Comparison of ENCODE assay signal across 8 cellular contexts in the genomic region with DNA sequence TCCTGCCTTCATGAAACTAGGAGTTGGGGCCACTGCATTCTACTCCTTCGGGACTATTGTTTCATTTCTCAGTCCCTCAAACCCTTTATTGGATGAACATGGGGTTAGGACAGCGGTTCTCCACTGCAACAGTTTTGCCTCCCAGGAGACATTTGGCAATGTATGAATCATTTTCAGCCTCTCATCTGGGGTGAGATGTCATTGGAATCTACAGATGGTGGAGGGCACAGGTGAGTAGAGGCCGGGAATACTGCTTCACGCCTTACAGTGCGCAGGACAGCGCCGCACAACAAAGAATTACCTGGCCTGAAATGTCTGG. TPM values are rescaled to one million over a fixed set of nuclear protein-coding genes. Genes with fewer than 3 reads are reported as not detected.
DNase-seq lines count a peak whose midpoint lies in the region; ATAC-seq, FAIRE-seq and TF ChIP-seq lines count a peak whose summit lies in the region.

No MANE protein-coding gene starts in this region.

- H3K9me3 Mint-ChIP-seq in Calu3 (ENCODE audit: low read depth, unreplicated experiment) = no peaks in the 10 kb centered on the region

- peak overlapping the region; percentile 88 for H3K4me3 Mint-ChIP-seq in Calu3 (ENCODE audit: low read depth, unreplicated experiment)

- intact Hi-C loops in Calu3 (cut with micrococcal nuclease; ENCODE audit: unreplicated experiment) (no loop called here), pancreas (cut with DNase I) (no loop called here)

- DNase-seq in Calu3 (no peak), SJCRH30 (no peak), pancreas (no peak), dermis blood vessel endothelial cell (no peak), cerebellum (ENCODE audit: low spot score) (no peak), KG1 (lab: John Stamatoyannopoulos, UW) (no peak)

- peaks cover 6% of the 10 kb centered on the region for H3K4me1 Mint-ChIP-seq in Calu3 (ENCODE audit: low read depth, unreplicated experiment)

- ATAC-seq in pancreas (peak; percentile 1 to 15 (median 4)), HG02571 (IDR thresholded peaks at IDR 0.05; ENCODE audit: unreplicated experiment) (no peak)

- FAIRE-seq in pancreas (lab: Jason Lieb, UNC) = no peak

- 0 out of 2 replicates have a peak, but pooled peaks cover 2% of the 10 kb centered on the region for H3K36me3 ChIP-seq in SJCRH30
- H3K36me3 ChIP-seq in esophagus (ENCODE audit: control insufficient read depth in 2 of 2, insufficient read depth in 2 of 2, low read length in 1 of 2) = no peaks in the 10 kb centered on the region
- H3K36me3 ChIP-seq in pancreas = no peaks in the 10 kb centered on the region

- 76 to 80% methylated on average over 7 of the region's 7 CpGs for WGBS in esophagus, 2 donors
- WGBS in pancreas, 2 donors = 58 to 69% methylated on average over 7 of the region's 7 CpGs

- CTCF ChIA-PET in Calu3 (lab: Charles Lee) = interaction anchor here (0.6 kb wide), 2 partner anchors 61 to 78 kb away, joined by 4 to 9 read pairs; no protein-coding TSS in a partner anchor

- H3K4me1 ChIP-seq in SJCRH30 (no peaks in the 10 kb centered on the region), esophagus (ENCODE audit: control insufficient read depth in 2 of 2, insufficient read depth in 2 of 2, low read length in 1 of 2) (peaks cover 0 to 4% of the 10 kb centered on the region in 2 donors), pancreas (peaks cover 7 to 20% (median 12%) of the 10 kb centered on the region in 3 donors)

- BruUV-seq in Calu3 (replicated peaks; lab: Mats Ljungman, UMichigan) = TSS peak; percentile 86

- H3K27ac ChIP-seq in SJCRH30 = peak overlapping the region; percentile 59
- peak overlapping the region; percentile 89 to 95 for H3K27ac ChIP-seq in esophagus (ENCODE audit: low read depth in 2 of 2, low read length in 1 of 2)
- peak overlapping the region; percentile 91 to 96 (median 94) for H3K27ac ChIP-seq in pancreas

- peak overlapping the region; percentile 87 for H3K4me3 ChIP-seq in SJCRH30
- peak overlapping the region; percentile 54 to 68 for H3K4me3 ChIP-seq in esophagus (ENCODE audit: low read depth in 1 of 2, low read length in 2 of 2)
- peak overlapping the region; percentile 10 to 66 (median 40) for H3K4me3 ChIP-seq in pancreas

- H3K27ac Mint-ChIP-seq in Calu3 (ENCODE audit: unreplicated experiment) = peak overlapping the region; percentile 98

- no peaks in the 10 kb centered on the region for H3K27me3 Mint-ChIP-seq in Calu3 (ENCODE audit: unreplicated experiment)

- no peaks in the 10 kb centered on the region for H3K9me3 ChIP-seq in SJCRH30 (replicated peaks)
- no peaks in the 10 kb centered on the region for H3K9me3 ChIP-seq in esophagus (ENCODE audit: control insufficient read depth in 2 of 2, insufficient read depth in 1 of 2, low read depth in 1 of 2, low read length in 1 of 2)
- H3K9me3 ChIP-seq in pancreas = no peaks in the 10 kb centered on the region

- TF ChIP-seq CTCF in Calu3 (IDR thresholded peaks at IDR 0.05; ENCODE audit: unreplicated experiment) (no peak), pancreas (IDR thresholded peaks at IDR 0.05) (no peak)

- peaks cover 26% of the 10 kb centered on the region for H3K36me3 Mint-ChIP-seq in Calu3 (ENCODE audit: insufficient read depth, unreplicated experiment)

- H3K27me3 ChIP-seq in SJCRH30 (no peaks in the 10 kb centered on the region), esophagus (ENCODE audit: control insufficient read depth in 1 of 2, insufficient read depth in 2 of 2, low read length in 2 of 2) (no peaks in the 10 kb centered on the region), pancreas (no peaks in the 10 kb centered on the region)

RNA-seq across cellular contexts. Expression of gene GNPNAT1, which starts 0.6 kb away (rescaled TPM):
- total RNA-seq in Calu3 (2022) = 31.4 and 35.8 TPM in 2 replicates
- total RNA-seq in SJCRH30 (2014; rRNA removed; shearing (Covaris generic)) = 16.6 and 17.9 TPM in 2 replicates
- 1 to 10 TPM; 4.8 to 8.3 TPM for polyA plus RNA-seq in esophagus
- 10 to 100 TPM; 15.8 to 26.9 (median 18.5) TPM for total RNA-seq in pancreas
- 1 to 10 TPM; 8.1 to 9.5 TPM for polyA plus RNA-seq in pancreas
- 23.8 and 33.8 TPM in 2 replicates for total RNA-seq in dermis blood vessel endothelial cell
- total RNA-seq in cerebellum = 14.1 TPM
